In the genomic region with DNA sequence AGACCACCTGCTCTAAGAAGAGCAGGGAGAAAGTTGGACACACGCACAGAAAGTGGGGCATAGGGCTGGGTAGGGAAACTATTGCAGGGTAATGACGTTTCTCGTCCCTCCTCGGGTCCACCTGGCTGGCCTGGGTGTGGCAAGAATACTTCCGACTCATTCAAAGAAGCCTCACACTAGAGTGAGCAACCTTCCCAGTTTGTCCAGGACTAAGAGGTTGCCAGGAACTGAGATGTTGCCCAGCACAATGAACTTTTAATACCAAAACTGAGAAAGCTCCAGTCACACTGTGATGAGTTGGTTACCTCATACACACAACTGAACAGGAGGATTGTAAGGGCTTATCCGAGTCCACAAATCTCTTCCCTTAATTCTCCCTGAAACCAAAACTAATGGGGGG, we compare ENCODE assay signal across 1 cellular context.
TF ChIP-seq lines count a peak whose summit lies in the region.

No MANE protein-coding gene starts in this region.

TF ChIP-seq in K562, 482 proteins besides CTCF, POLR2A, EP300 and RAD21 (continued from another document):
- TF ChIP-seq, protein P1, sequence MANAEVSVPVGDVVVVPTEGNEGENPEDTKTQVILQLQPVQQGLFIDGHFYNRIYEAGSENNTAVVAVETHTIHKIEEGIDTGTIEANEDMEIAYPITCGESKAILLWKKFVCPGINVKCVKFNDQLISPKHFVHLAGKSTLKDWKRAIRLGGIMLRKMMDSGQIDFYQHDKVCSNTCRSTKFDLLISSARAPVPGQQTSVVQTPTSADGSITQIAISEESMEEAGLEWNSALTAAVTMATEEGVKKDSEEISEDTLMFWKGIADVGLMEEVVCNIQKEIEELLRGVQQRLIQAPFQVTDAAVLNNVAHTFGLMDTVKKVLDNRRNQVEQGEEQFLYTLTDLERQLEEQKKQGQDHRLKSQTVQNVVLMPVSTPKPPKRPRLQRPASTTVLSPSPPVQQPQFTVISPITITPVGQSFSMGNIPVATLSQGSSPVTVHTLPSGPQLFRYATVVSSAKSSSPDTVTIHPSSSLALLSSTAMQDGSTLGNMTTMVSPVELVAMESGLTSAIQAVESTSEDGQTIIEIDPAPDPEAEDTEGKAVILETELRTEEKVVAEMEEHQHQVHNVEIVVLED (CRISPR knock-in tag; IDR thresholded peaks at IDR 0.05): no peak
- TF ChIP-seq TGIF2 (CRISPR knock-in tag; IDR thresholded peaks at IDR 0.05) (no peak), ZFP36 (IDR thresholded peaks at IDR 0.05; ENCODE audit: low read depth, low read length, partially characterized antibody) (no peak), ZNF140 (CRISPR knock-in tag; IDR thresholded peaks at IDR 0.05) (no peak), CHD1 (IDR thresholded peaks at IDR 0.05; ENCODE audit: low read length) (no peak), ZNF174 (CRISPR knock-in tag; IDR thresholded peaks at IDR 0.05) (no peak), SAP30 (IDR thresholded peaks at IDR 0.05; ENCODE audit: borderline replicate concordance, insufficient read depth, low read depth, low read length, poor library complexity, severe bottlenecking) (no peak), SRSF3 (IDR thresholded peaks at IDR 0.05; ENCODE audit: insufficient read depth, low read length) (no peak), POLR2B (IDR thresholded peaks at IDR 0.05; ENCODE audit: low read depth, partially characterized antibody) (no peak), KHSRP (IDR thresholded peaks at IDR 0.05) (no peak), ETS2 (tag; IDR thresholded peaks at IDR 0.05; ENCODE audit: borderline replicate concordance, poor library complexity, severe bottlenecking) (no peak), PHTF2 (CRISPR knock-in tag; IDR thresholded peaks at IDR 0.05) (no peak), RHOXF2B (CRISPR knock-in tag; conservative IDR thresholded peaks at IDR 0.05) (no peak), MAFF (IDR thresholded peaks at IDR 0.05; ENCODE audit: low read length) (no peak)
- TF ChIP-seq, protein P2, sequence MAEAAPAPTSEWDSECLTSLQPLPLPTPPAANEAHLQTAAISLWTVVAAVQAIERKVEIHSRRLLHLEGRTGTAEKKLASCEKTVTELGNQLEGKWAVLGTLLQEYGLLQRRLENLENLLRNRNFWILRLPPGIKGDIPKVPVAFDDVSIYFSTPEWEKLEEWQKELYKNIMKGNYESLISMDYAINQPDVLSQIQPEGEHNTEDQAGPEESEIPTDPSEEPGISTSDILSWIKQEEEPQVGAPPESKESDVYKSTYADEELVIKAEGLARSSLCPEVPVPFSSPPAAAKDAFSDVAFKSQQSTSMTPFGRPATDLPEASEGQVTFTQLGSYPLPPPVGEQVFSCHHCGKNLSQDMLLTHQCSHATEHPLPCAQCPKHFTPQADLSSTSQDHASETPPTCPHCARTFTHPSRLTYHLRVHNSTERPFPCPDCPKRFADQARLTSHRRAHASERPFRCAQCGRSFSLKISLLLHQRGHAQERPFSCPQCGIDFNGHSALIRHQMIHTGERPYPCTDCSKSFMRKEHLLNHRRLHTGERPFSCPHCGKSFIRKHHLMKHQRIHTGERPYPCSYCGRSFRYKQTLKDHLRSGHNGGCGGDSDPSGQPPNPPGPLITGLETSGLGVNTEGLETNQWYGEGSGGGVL (CRISPR knock-in tag; IDR thresholded peaks at IDR 0.05): no peak
- TF ChIP-seq, protein P3, sequence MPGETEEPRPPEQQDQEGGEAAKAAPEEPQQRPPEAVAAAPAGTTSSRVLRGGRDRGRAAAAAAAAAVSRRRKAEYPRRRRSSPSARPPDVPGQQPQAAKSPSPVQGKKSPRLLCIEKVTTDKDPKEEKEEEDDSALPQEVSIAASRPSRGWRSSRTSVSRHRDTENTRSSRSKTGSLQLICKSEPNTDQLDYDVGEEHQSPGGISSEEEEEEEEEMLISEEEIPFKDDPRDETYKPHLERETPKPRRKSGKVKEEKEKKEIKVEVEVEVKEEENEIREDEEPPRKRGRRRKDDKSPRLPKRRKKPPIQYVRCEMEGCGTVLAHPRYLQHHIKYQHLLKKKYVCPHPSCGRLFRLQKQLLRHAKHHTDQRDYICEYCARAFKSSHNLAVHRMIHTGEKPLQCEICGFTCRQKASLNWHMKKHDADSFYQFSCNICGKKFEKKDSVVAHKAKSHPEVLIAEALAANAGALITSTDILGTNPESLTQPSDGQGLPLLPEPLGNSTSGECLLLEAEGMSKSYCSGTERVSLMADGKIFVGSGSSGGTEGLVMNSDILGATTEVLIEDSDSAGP (CRISPR knock-in tag; IDR thresholded peaks at IDR 0.05): no peak
- TF ChIP-seq, protein P4, sequence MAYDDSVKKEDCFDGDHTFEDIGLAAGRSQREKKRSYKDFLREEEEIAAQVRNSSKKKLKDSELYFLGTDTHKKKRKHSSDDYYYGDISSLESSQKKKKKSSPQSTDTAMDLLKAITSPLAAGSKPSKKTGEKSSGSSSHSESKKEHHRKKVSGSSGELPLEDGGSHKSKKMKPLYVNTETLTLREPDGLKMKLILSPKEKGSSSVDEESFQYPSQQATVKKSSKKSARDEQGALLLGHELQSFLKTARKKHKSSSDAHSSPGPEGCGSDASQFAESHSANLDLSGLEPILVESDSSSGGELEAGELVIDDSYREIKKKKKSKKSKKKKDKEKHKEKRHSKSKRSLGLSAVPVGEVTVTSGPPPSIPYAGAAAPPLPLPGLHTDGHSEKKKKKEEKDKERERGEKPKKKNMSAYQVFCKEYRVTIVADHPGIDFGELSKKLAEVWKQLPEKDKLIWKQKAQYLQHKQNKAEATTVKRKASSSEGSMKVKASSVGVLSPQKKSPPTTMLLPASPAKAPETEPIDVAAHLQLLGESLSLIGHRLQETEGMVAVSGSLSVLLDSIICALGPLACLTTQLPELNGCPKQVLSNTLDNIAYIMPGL (CRISPR knock-in tag; IDR thresholded peaks at IDR 0.05): no peak
